ENCODE assay signal across 19 cellular contexts in the genomic region with DNA sequence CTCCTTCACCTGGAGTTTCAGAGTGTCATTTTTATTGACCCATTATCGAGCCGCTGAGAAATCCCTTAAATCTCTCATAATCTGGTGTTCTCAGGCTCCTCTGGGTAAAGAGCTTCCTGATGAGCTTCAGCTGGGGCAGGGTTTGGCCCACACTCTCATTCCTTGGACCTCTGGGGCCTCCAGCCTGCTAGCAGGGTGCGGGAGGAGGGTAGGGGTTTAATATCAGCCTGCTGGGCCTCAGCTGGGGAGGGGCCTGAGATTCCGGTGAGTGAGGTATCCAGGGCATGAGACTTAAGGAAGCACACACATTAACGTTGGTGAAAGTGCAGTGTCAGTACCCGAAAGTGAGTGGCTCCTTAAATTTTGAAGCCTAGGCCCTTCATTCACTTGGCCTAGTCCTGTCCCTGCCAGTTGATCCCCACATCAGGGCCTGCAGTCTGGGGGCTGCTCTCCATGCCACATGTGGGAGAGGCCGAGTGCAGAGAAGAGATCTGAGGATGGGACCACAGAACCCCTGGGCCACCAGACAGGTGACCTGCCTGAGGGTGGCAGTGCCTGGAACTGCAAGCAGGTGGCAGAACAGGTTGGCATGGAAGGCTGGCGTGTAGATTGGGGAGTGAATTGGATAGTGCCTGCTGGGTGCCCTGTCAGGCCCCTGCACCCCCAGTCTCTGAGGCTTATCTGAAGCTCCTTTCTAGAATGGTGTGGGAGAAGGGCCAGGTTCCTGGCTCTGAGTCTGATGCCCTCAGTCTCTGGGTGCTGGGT. TPM values are rescaled to one million over a fixed set of nuclear protein-coding genes. Genes with fewer than 3 reads are reported as not detected.
DNase-seq lines count a peak whose midpoint lies in the region; ATAC-seq and TF ChIP-seq lines count a peak whose summit lies in the region.
"Had no signal": no experiment of that assay in that cellular context is flagged by ENCODE, and none has a peak within 500 bp of the region (broad histone marks: within the 10 kb centered on the region; RNA-seq: fewer than 3 reads in every experiment).

No MANE protein-coding gene starts in this region.

- H3K36me3 ChIP-seq in HCT116 (ENCODE audit: control insufficient read depth in 1 of 2, insufficient read depth in 2 of 2, low read length in 2 of 2) (no peaks in the 10 kb centered on the region), kidney epithelial cell (ENCODE audit: control insufficient read depth, insufficient read depth, low read length) (no peaks in the 10 kb centered on the region), upper lobe of left lung (no peaks in the 10 kb centered on the region)
- H3K36me3 ChIP-seq: heart right ventricle had no signal

- TF ChIP-seq RAD21 in HCT116 (IDR thresholded peaks at IDR 0.05; ENCODE audit: low read depth), result peak; percentile 55

- RAD21 ChIA-PET in HCT116 (lab: Charles Lee; ENCODE audit: low non-redundant PET in 1 of 2, low total read pairs in 2 of 2, uncharacterized antibody in 2 of 2, unreplicated experiment in 2 of 2), result interaction anchor here in 1 of 2 experiments (1.1 kb wide), 1 partner anchor 9 kb away, joined by 3 read pairs; no protein-coding TSS in a partner anchor

- H4K20me1 ChIP-seq in HCT116 (ENCODE audit: insufficient read depth), result no peaks in the 10 kb centered on the region

- intact Hi-C loops in HCT116 (cut with micrococcal nuclease), result loop anchor here (1.0 kb wide), 1 partner anchor 65 kb away; no protein-coding TSS in a partner anchor

- POLR2A ChIA-PET in HCT116 (lab: Charles Lee), result no interaction called here

- 0 out of 2 replicates have a peak overlapping the region, but pooled peaks have one; percentile 2 for H3K9ac ChIP-seq in HCT116 (ENCODE audit: low read length)

- H3K4me1 ChIP-seq in HCT116 (ENCODE audit: control insufficient read depth in 1 of 2, insufficient read depth in 2 of 2, low read length in 2 of 2) (peaks cover 12 to 17% of the 10 kb centered on the region in 2 experiments), upper lobe of left lung (no peaks in the 10 kb centered on the region)
- H3K4me1 ChIP-seq: heart right ventricle, testis had no signal

- H3K4me3 ChIP-seq in HCT116 (replicated peaks in 1 of 2; ENCODE audit: low read depth in 1 of 2, low read length in 2 of 2), result 0 out of 4 replicates have a peak overlapping the region, but pooled peaks of 1 of the 2 experiments have one; percentile 12
- H3K4me3 ChIP-seq in kidney epithelial cell (ENCODE audit: low read depth, low read length), result no peak overlapping the region
- H3K4me3 ChIP-seq in upper lobe of left lung, result no peak overlapping the region
- H3K4me3 ChIP-seq: dorsolateral prefrontal cortex, heart right ventricle, testis had no signal

- WGBS in upper lobe of left lung, 2 donors, result 55 to 59% methylated on average over 8 of the region's 8 CpGs

- no peaks in the 10 kb centered on the region for H3K79me2 ChIP-seq in HCT116 (ENCODE audit: insufficient read depth, low read length)

- TF ChIP-seq POLR2A in HCT116 (IDR thresholded peaks at IDR 0.05; ENCODE audit: borderline replicate concordance, extremely low read depth, insufficient read depth, insufficient read length) (no peak), upper lobe of left lung (IDR thresholded peaks at IDR 0.05) (no peak)

- H3K9me2 ChIP-seq in HCT116 (ENCODE audit: insufficient read depth), result no peaks in the 10 kb centered on the region

- peak overlapping the region; percentile 15 for H3K27ac ChIP-seq in HCT116 (ENCODE audit: low read depth, low read length)
- H3K27ac ChIP-seq in VCaP, result no peak overlapping the region
- H3K27ac ChIP-seq in upper lobe of left lung, result no peak overlapping the region
- H3K27ac ChIP-seq: heart right ventricle, testis had no signal

- TF ChIP-seq EP300 in upper lobe of left lung (IDR thresholded peaks at IDR 0.05), result no peak

- peak overlapping the region; percentile 60 for H2AFZ ChIP-seq in HCT116 (ENCODE audit: low read depth, low read length, poor library complexity, severe bottlenecking)

- TF ChIP-seq CTCF in HCT116 (IDR thresholded peaks at IDR 0.05 in 2 of 3, conservative IDR thresholded peaks at IDR 0.05 in 1 of 3; ENCODE audit: borderline replicate concordance in 1 of 3, insufficient read depth in 1 of 3, low read depth in 2 of 3, low read length in 2 of 3) (peak; percentile 36 to 49 (median 42); a peak in 5 of 6 replicates), VCaP (conservative IDR thresholded peaks at IDR 0.05) (peak; percentile 59), kidney epithelial cell (IDR thresholded peaks at IDR 0.05; ENCODE audit: insufficient read depth, low read length, poor library complexity, severe bottlenecking) (peak; percentile 7), upper lobe of left lung (IDR thresholded peaks at IDR 0.05) (no peak)

- no TSS peak for BruUV-seq in HCT116 (replicated peaks; lab: Mats Ljungman, UMichigan)

- DNase-seq in COLO668 (lab: John Stamatoyannopoulos, UW; ENCODE audit: unreplicated experiment) (peak; percentile 3), HCT116 (ENCODE audit: low read depth, low spot score) (no peak), kidney epithelial cell (ENCODE audit: low read depth) (no peak), upper lobe of left lung (no peak)
- no peak for DNase-seq in stimulated activated CD8-positive, alpha-beta memory T cell treated with anti-CD3 and anti-CD28 coated beads, Interleukin-4, amount 100 ng/mL, for 48 hours
- DNase-seq: amygdala; heart right ventricle; Kasumi-1; NCI-H1105; NCI-H2081 treated with DMSO at 0.1 percent for 48 hours; NCI-H446 treated with DMSO at 0.1 percent for 48 hours; nephron progenitor cell; stimulated activated naive B cell treated with anti-CD40 and anti-IgM and Interleukin-4, amounts not matched to agents 10 μg/mL and 1 μg/mL and 100 μg/mL, for 72 hours; testis had no signal

- CTCF ChIA-PET in HCT116 (lab: Charles Lee), result interaction anchor here (1.0 to 1.6 kb wide), 7 partner anchors 9 to 181 kb away, joined by 3 to 8 read pairs (median 4); a partner anchor contains a TSS

- H3K27me3 ChIP-seq in HCT116 (ENCODE audit: insufficient read depth, low read length) (no peaks in the 10 kb centered on the region), kidney epithelial cell (ENCODE audit: control insufficient read depth, insufficient read depth, low read length) (peaks cover 15% of the 10 kb centered on the region), upper lobe of left lung (no peaks in the 10 kb centered on the region)
- H3K27me3 ChIP-seq: dorsolateral prefrontal cortex, heart right ventricle, testis had no signal

- H3K4me2 ChIP-seq in HCT116 (ENCODE audit: low read length), result peak overlapping the region; percentile 67

- ATAC-seq in HCT116 (peak; percentile 60), GM18861 (IDR thresholded peaks at IDR 0.05; ENCODE audit: unreplicated experiment) (no peak), GM18909 (IDR thresholded peaks at IDR 0.05; ENCODE audit: poor library complexity, unreplicated experiment) (no peak), upper lobe of left lung (ENCODE audit: low FRiP score in 2 of 2) (no peak)
- ATAC-seq: stimulated activated naive B cell treated with anti-CD40 and anti-IgM and Interleukin-4, amounts not matched to agents 10 μg/mL and 1 μg/mL and 100 μg/mL, for 72 hours had no signal

- H3K9me3 ChIP-seq in HCT116 (ENCODE audit: control insufficient read depth in 1 of 2, insufficient read depth in 1 of 2, low read depth in 1 of 2, low read length in 2 of 2) (no peaks in the 10 kb centered on the region), upper lobe of left lung (no peaks in the 10 kb centered on the region)
- H3K9me3 ChIP-seq: heart right ventricle, testis had no signal

TF ChIP-seq in HCT116, 20 proteins besides CTCF, POLR2A, EP300 and RAD21:
- no peak for TF ChIP-seq FOSL1 (IDR thresholded peaks at IDR 0.05; ENCODE audit: low read depth)
- TF ChIP-seq SP1 (IDR thresholded peaks at IDR 0.05; ENCODE audit: low read depth), result no peak
- TF ChIP-seq SIN3A (IDR thresholded peaks at IDR 0.05; ENCODE audit: low read depth), result no peak
- TF ChIP-seq ZNF274 (IDR thresholded peaks at IDR 0.05; ENCODE audit: low read depth, low read length), result no peak
- no peak for TF ChIP-seq ELF1 (IDR thresholded peaks at IDR 0.05; ENCODE audit: borderline replicate concordance, low read depth)
- TF ChIP-seq JUND (IDR thresholded peaks at IDR 0.05), result no peak
- no peak for TF ChIP-seq YY1 (IDR thresholded peaks at IDR 0.05; ENCODE audit: extremely low read depth, insufficient replicate concordance, low read depth, low read length)
- TF ChIP-seq EZH2phosphoT487 (IDR thresholded peaks at IDR 0.05; ENCODE audit: borderline replicate concordance), result no peak
- TF ChIP-seq, protein P1, sequence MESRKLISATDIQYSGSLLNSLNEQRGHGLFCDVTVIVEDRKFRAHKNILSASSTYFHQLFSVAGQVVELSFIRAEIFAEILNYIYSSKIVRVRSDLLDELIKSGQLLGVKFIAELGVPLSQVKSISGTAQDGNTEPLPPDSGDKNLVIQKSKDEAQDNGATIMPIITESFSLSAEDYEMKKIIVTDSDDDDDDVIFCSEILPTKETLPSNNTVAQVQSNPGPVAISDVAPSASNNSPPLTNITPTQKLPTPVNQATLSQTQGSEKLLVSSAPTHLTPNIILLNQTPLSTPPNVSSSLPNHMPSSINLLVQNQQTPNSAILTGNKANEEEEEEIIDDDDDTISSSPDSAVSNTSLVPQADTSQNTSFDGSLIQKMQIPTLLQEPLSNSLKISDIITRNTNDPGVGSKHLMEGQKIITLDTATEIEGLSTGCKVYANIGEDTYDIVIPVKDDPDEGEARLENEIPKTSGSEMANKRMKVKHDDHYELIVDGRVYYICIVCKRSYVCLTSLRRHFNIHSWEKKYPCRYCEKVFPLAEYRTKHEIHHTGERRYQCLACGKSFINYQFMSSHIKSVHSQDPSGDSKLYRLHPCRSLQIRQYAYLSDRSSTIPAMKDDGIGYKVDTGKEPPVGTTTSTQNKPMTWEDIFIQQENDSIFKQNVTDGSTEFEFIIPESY (IDR thresholded peaks at IDR 0.05; ENCODE audit: extremely low read depth, insufficient replicate concordance, low read length), result no peak
- no peak for TF ChIP-seq EZH2 (IDR thresholded peaks at IDR 0.05)
- TF ChIP-seq, protein P2, sequence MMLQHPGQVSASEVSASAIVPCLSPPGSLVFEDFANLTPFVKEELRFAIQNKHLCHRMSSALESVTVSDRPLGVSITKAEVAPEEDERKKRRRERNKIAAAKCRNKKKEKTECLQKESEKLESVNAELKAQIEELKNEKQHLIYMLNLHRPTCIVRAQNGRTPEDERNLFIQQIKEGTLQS (IDR thresholded peaks at IDR 0.05), result no peak

RNA-seq across cellular contexts. Expression of a gene that starts 16.1 kb away (rescaled TPM):
- total RNA-seq in HCT116 (2021; ENCODE audit: unreplicated experiment), result 10.1 TPM
- 9.5 and 10.5 TPM in 2 replicates for polyA plus RNA-seq in HCT116 (2012)
- total RNA-seq in kidney epithelial cell, result 5.9 and 11.3 TPM in 2 replicates
- total RNA-seq in upper lobe of left lung, result 1 to 10 TPM; 4.7 to 7.5 (median 5.7) TPM

RNA-seq across cellular contexts. Expression of a gene that starts 17.8 kb away (rescaled TPM):
- 20.5 TPM for total RNA-seq in HCT116 (2021; ENCODE audit: unreplicated experiment)
- 11.3 and 15.1 TPM in 2 replicates for polyA plus RNA-seq in HCT116 (2012)
- total RNA-seq in kidney epithelial cell, result 15.3 and 15.6 TPM in 2 replicates
- 10 to 100 TPM in 3 of 6 donors, 1 to 10 TPM in 3; 5.0 to 25.3 (median 9.6) TPM for total RNA-seq in upper lobe of left lung

RNA-seq across cellular contexts. Expression of a gene that starts 48.0 kb away (rescaled TPM):
- total RNA-seq in HCT116 (2021; ENCODE audit: unreplicated experiment), result 10.2 TPM
- polyA plus RNA-seq in HCT116 (2012), result 10.1 and 10.7 TPM in 2 replicates
- 0.21 and 0.55 TPM in 2 replicates for total RNA-seq in kidney epithelial cell
- total RNA-seq in upper lobe of left lung, result 100 to 1,000 TPM in 4 of 6 donors, 10 to 100 TPM in 2; 71.5 to 213 (median 113) TPM
- total RNA-seq: endothelial cell of umbilical vein had no signal

Comparison
In these comparisons a context has a peak if more than half of its experiments do, and no peak if none do; other contexts are left out.
1. CTCF ChIP-seq: peak in HCT116 (3 of 3), VCaP (single experiment) and kidney epithelial cell (single experiment); none in upper lobe of left lung (0 of 6).